ENCODE assay signal across 22 cellular contexts in the genomic region with DNA sequence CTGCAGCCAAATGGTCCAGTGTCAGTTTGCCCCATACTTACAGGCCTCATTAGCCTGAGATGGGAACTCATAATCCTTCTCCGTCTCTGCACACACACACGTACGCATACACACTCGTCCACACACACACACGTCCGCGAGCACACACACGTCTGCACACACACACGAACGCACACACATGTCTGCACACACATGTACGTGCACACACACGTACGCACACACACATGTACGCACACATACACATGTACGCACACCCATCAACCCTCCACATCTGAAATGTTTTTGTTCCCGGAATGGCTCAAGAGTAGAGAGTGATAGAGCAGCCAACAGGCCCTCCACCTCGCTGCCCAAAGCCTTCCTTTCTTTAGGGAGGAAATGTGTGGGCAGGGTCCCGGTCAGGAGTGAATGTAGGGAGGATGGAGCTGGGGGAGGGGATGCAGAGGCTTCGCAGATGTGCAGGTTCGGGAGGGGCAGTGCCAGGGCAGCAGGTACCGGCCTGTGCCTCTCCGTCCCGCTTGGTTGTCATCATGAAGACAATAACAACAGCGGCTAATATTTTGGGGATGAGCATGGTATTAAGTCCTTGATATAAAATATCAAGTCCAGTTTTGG.
"Had no signal": no experiment of that assay in that cellular context is flagged by ENCODE, and none has a peak within 500 bp of the region (broad histone marks: within the 10 kb centered on the region; RNA-seq: fewer than 3 reads in every experiment).

No MANE protein-coding gene starts in this region.

- DNase-seq: effector CD8-positive, alpha-beta T cell; esophagus squamous epithelium; foreskin melanocyte; glutamatergic neuron; heart right ventricle; hippocampal formation; left cardiac atrium; left lung; lower lobe of right lung; naive B cell; sigmoid colon; stimulated activated CD4-positive, alpha-beta T cell treated with anti-CD3 and anti-CD28 coated beads, Interleukin-2, amount 100 ng/mL, for 24 hours; stimulated activated CD4-positive, alpha-beta T cell treated with anti-CD3 and anti-CD28 coated beads, Interleukin-4, amount 100 ng/mL, for 24 hours; stimulated activated naive CD8-positive, alpha-beta T cell treated with anti-CD3 and anti-CD28 coated beads, Interleukin-15, Interleukin-2, amounts not matched to agents 100 U/mL and 50 U/mL, for 24 hours; substantia nigra; testis; tibial artery had no signal

- H3K27me3 ChIP-seq: heart right ventricle, left lung, sigmoid colon, testis had no signal

- H3K36me3 ChIP-seq: esophagus squamous epithelium, heart right ventricle, left lung, lower lobe of right lung, neutrophil, sigmoid colon, tibial artery had no signal

- H3K4me3 ChIP-seq: esophagus squamous epithelium, heart right ventricle, left lung, lower lobe of right lung, sigmoid colon, testis, tibial artery had no signal

- H3K27ac ChIP-seq: esophagus squamous epithelium, heart right ventricle, left lung, lower lobe of right lung, neutrophil, parathyroid adenoma, sigmoid colon, testis, tibial artery had no signal

- FAIRE-seq: colon, endothelial cell of umbilical vein, islet of Langerhans had no signal

- H3K9me3 ChIP-seq: esophagus squamous epithelium, lower lobe of right lung, neutrophil, testis had no signal

- H3K4me1 ChIP-seq: esophagus squamous epithelium, lower lobe of right lung, parathyroid adenoma, testis had no signal
